Comparison of ENCODE assay signal across 16 cellular contexts in the genomic region with DNA sequence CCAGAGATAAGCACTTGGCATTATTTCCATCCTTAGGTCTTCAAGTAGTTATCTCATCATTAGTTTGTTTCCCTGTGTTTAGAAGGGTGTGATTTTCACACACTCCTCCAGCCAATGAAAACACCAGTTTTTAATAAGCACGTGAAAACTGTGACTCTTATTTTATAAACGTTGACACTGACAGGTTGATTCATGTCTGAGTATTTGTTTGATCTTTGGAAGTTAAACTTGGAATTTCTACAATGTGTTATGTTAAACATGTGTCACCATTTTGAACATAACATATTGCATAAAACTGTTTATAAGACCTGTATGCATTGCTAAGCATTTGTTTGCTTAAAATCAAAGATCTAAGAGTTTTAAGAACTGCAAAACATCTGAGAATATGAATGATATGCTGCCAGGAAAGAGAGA. TPM values are rescaled to one million over a fixed set of nuclear protein-coding genes. Genes with fewer than 3 reads are reported as not detected.
DNase-seq lines count a peak whose midpoint lies in the region; ATAC-seq and TF ChIP-seq lines count a peak whose summit lies in the region.
"Had no signal": no experiment of that assay in that cellular context is flagged by ENCODE, and none has a peak within 500 bp of the region (broad histone marks: within the 10 kb centered on the region; RNA-seq: fewer than 3 reads in every experiment).

No MANE protein-coding gene starts in this region.

- dilution Hi-C loops in mammary epithelial cell (cut with HindIII; ENCODE audit: low sequenced_read_pairs) = no loop called here

- H3K4me1 ChIP-seq in mammary epithelial cell (ENCODE audit: insufficient read depth, low read length) = peaks cover 6% of the 10 kb centered on the region
- peaks cover 0 to 39% of the 10 kb centered on the region in 2 donors for H3K4me1 ChIP-seq in right atrium auricular region
- H3K4me1 ChIP-seq in GM23248 (ENCODE audit: insufficient read depth) = peaks cover 12% of the 10 kb centered on the region; the same call in 1 of the 2 replicates

- TF ChIP-seq CTCF in mammary epithelial cell (conservative IDR thresholded peaks at IDR 0.05 in 1 of 2, IDR thresholded peaks at IDR 0.05 in 1 of 2; ENCODE audit: extremely low read depth in 1 of 2, insufficient read depth in 1 of 2, low read depth in 1 of 2, low read length in 2 of 2) (no peak), right atrium auricular region (IDR thresholded peaks at IDR 0.05) (no peak)

- H3K27ac ChIP-seq in mammary epithelial cell (ENCODE audit: insufficient read depth, low read depth, low read length) (no peak overlapping the region), right atrium auricular region (peak overlapping the region; percentile 67 to 72), GM23248 (no peak overlapping the region)
- H3K27ac ChIP-seq: epithelial cell of prostate, PC-9 had no signal

- CTCF ChIA-PET in HEK293T (lab: Yijun Ruan, JAX) = no interaction called here
- CTCF ChIA-PET in mammary epithelial cell (lab: Charles Lee; ENCODE audit: low non-redundant PET) = no interaction called here

- H2AFZ ChIP-seq in mammary epithelial cell (ENCODE audit: low read depth, low read length) = no peak overlapping the region
- H2AFZ ChIP-seq in GM23248 = no peak overlapping the region
- H2AFZ ChIP-seq: PC-9 had no signal

- H3K9me3 ChIP-seq in mammary epithelial cell (replicated peaks; ENCODE audit: insufficient read depth, low read length) (no peaks in the 10 kb centered on the region), right atrium auricular region (no peaks in the 10 kb centered on the region), GM23248 (ENCODE audit: low read depth) (no peaks in the 10 kb centered on the region)

- H3K79me2 ChIP-seq in mammary epithelial cell (ENCODE audit: insufficient read depth, low read length) (no peaks in the 10 kb centered on the region), GM23248 (ENCODE audit: insufficient read depth) (no peaks in the 10 kb centered on the region)

- no TSS peak for BruUV-seq in mammary epithelial cell (replicated peaks; lab: Mats Ljungman, UMichigan)

- intact Hi-C loops in mammary epithelial cell (cut with micrococcal nuclease) = no loop called here

- H3K4me3 ChIP-seq in mammary epithelial cell (replicated peaks in 1 of 3; ENCODE audit: insufficient read depth in 1 of 3, low read depth in 2 of 3, low read length in 3 of 3) = no peak overlapping the region
- no peak overlapping the region for H3K4me3 ChIP-seq in right atrium auricular region
- no peak overlapping the region for H3K4me3 ChIP-seq in GM23248
- H3K4me3 ChIP-seq: PC-9 had no signal

- WGBS in mammary epithelial cell (ENCODE audit: low coverage, missing lambda C conversion rate) = 0% methylated on average over 2 of the region's 2 CpGs
- WGBS in GM23248 (ENCODE audit: low coverage in 1 of 2, low lambda C conversion rate in 2 of 2, missing lambda C conversion rate in 2 of 2), 2 experiments = 4 to 11% methylated on average over 2 of the region's 2 CpGs

- H3K36me3 ChIP-seq in mammary epithelial cell (ENCODE audit: insufficient read depth, low read length) (no peaks in the 10 kb centered on the region), right atrium auricular region (no peaks in the 10 kb centered on the region), GM23248 (ENCODE audit: low read depth) (no peaks in the 10 kb centered on the region)

- H3K4me2 ChIP-seq in mammary epithelial cell (ENCODE audit: insufficient read depth, low read depth, low read length) (no peak overlapping the region), GM23248 (ENCODE audit: unreplicated experiment) (no peak overlapping the region)
- H3K4me2 ChIP-seq: PC-9 had no signal

- DNase-seq in HEK293T (ENCODE audit: extremely low spot score) (no peak), mammary epithelial cell (peak; percentile 57), right atrium auricular region (ENCODE audit: low spot score) (no peak), pulmonary artery endothelial cell (ENCODE audit: low read depth, low spot score) (peak; percentile 58), NCI-H446 (lab: John Stamatoyannopoulos, UW) (no peak), GM23248 (no peak)
- DNase-seq: activated B cell treated with CpG ODN at 0.5 μM for 24 hours; activated naive CD4-positive, alpha-beta T cell treated with anti-CD3 and anti-CD28 coated beads, Interleukin-2, amount 50 U/mL, for 16 hours; hypothalamus; NCI-H1436; NCI-H526; stimulated activated naive CD4-positive, alpha-beta T cell treated with Interleukin-2 at 50 U/mL for 16 hours had no signal

- H3K9ac ChIP-seq in mammary epithelial cell (ENCODE audit: insufficient read depth, low read length) (no peak overlapping the region), GM23248 (no peak overlapping the region)

- POLR2A ChIA-PET in HEK293T (lab: Yijun Ruan, JAX) = interaction anchor here (1.4 kb wide), 1 partner anchor 28 kb away, joined by 4 read pairs; a partner anchor contains a TSS

- no peaks in the 10 kb centered on the region for H3K9me2 ChIP-seq in GM23248 (ENCODE audit: insufficient read depth)

- in situ Hi-C loops in mammary epithelial cell (cut with MboI; ENCODE audit: low sequenced_read_pairs in 2 of 2) = no loop called here
- in situ Hi-C loops in GM23248 (cut with MboI) = no loop called here

- ATAC-seq in GM21526 (IDR thresholded peaks at IDR 0.05; ENCODE audit: low FRiP score, unreplicated experiment) = no peak
- no peak for ATAC-seq in HG03378 (IDR thresholded peaks at IDR 0.05; ENCODE audit: unreplicated experiment)

- no peaks in the 10 kb centered on the region for H4K20me1 ChIP-seq in mammary epithelial cell (ENCODE audit: insufficient read depth, low read length)
- H4K20me1 ChIP-seq in GM23248 (ENCODE audit: insufficient read depth) = no peaks in the 10 kb centered on the region

- peaks cover 11% of the 10 kb centered on the region for H3F3A ChIP-seq in GM23248 (ENCODE audit: insufficient read depth)

- H3K27me3 ChIP-seq in mammary epithelial cell (ENCODE audit: insufficient read depth, low read length) (no peaks in the 10 kb centered on the region), right atrium auricular region (no peaks in the 10 kb centered on the region), GM23248 (replicated peaks; ENCODE audit: insufficient read depth) (no peaks in the 10 kb centered on the region)

TF ChIP-seq in HEK293T, 16 proteins besides CTCF, POLR2A, EP300 and RAD21:
- no peak for TF ChIP-seq CTBP1 (IDR thresholded peaks at IDR 0.05; ENCODE audit: borderline replicate concordance)
- TF ChIP-seq, protein P1, sequence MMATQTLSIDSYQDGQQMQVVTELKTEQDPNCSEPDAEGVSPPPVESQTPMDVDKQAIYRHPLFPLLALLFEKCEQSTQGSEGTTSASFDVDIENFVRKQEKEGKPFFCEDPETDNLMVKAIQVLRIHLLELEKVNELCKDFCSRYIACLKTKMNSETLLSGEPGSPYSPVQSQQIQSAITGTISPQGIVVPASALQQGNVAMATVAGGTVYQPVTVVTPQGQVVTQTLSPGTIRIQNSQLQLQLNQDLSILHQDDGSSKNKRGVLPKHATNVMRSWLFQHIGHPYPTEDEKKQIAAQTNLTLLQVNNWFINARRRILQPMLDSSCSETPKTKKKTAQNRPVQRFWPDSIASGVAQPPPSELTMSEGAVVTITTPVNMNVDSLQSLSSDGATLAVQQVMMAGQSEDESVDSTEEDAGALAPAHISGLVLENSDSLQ (IDR thresholded peaks at IDR 0.05) = peak; percentile 22; the same call in 1 of the 2 replicates

RNA-seq across cellular contexts. Expression of a gene that starts 27.6 kb away (rescaled TPM):
- 1 to 10 TPM in 1 of 2 donors, not detected in 1; 3.2 TPM for total RNA-seq in mammary epithelial cell
- not detected for polyA plus RNA-seq in mammary epithelial cell
- polyA minus RNA-seq in mammary epithelial cell = not detected
- total RNA-seq in right atrium auricular region = 100 to 1,000 TPM in 1 of 2 donors, 10 to 100 TPM in 1; 57.7 to 132 TPM
- 15.6 and 109 TPM in 2 replicates for total RNA-seq in pulmonary artery endothelial cell
- 0.25 TPM in 1 of 2 replicates, not detected in the other for total RNA-seq in GM23248 (2014; rRNA removed; shearing (Covaris generic))
- polyA plus RNA-seq in GM23248 (2016; fragmentation: Nextera tagmentation; extraction: Ambion mirVana) = 0.15 and 0.28 TPM in 2 replicates

Comparison
In these comparisons a context has a peak if more than half of its experiments do, and no peak if none do; other contexts are left out.
1. DNase-seq: peak in mammary epithelial cell (single experiment) and pulmonary artery endothelial cell (single experiment); none in HEK293T (single experiment), right atrium auricular region (single experiment), NCI-H446 (0 of 2) and GM23248 (single experiment).
2. H3K27ac ChIP-seq: peak in right atrium auricular region (2 of 2); none in mammary epithelial cell (single experiment) and GM23248 (single experiment).